Comparison of ENCODE assay signal across 1 cellular context in genomic region chr19:5820785-5821184, GRCh38.
TF ChIP-seq lines count a peak whose summit lies in the region.

No MANE protein-coding gene starts in this region.

TF ChIP-seq in WTC11, 78 proteins besides CTCF, POLR2A, EP300 and RAD21:
- TF ChIP-seq ZNF121 (CRISPR knock-in tag; IDR thresholded peaks at IDR 0.05) (no peak), E2F1 (CRISPR knock-in tag; IDR thresholded peaks at IDR 0.05) (no peak), GTF2I (CRISPR knock-in tag; conservative IDR thresholded peaks at IDR 0.05) (0 out of 2 replicates have a peak, but pooled peaks have one; percentile 68), PRDM15 (CRISPR knock-in tag; IDR thresholded peaks at IDR 0.05) (no peak)
